In the genomic region with DNA sequence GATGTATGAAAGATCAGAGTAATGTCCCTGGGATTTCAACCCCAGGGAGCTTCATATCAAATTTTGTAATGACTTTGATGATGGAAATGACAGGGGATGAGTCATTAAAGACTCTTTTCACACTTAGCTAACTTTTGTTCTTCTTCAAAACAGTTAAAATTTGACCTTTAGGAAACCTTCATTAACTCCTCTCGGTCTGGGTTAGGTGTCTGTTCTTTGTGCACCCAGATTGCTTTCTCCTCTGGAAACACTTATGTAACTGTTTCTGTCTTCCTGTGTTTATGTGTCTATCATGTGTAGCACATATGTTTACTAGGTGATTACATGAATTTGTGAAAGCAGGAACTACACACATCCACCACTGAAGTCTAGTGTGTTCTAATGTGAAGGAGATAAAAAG, we compare ENCODE assay signal across 10 cellular contexts. TPM values are rescaled to one million over a fixed set of nuclear protein-coding genes. Genes with fewer than 3 reads are reported as not detected.
DNase-seq lines count a peak whose midpoint lies in the region; ATAC-seq and TF ChIP-seq lines count a peak whose summit lies in the region.
"Had no signal": no experiment of that assay in that cellular context is flagged by ENCODE, and none has a peak within 500 bp of the region (broad histone marks: within the 10 kb centered on the region; RNA-seq: fewer than 3 reads in every experiment).

No MANE protein-coding gene starts in this region.

- no peak overlapping the region for H3K27ac Mint-ChIP-seq in Caco-2 (ENCODE audit: unreplicated experiment)
- peak overlapping the region in 7 of 10 donors; percentile 3 to 100 (median 92) for H3K27ac Mint-ChIP-seq in naive thymus-derived CD8-positive, alpha-beta T cell

- H3K27me3 ChIP-seq in Caco-2 (replicated peaks; ENCODE audit: control insufficient read depth, insufficient read depth, low read length) = no peaks in the 10 kb centered on the region
- peaks cover 0 to under 1% of the 10 kb centered on the region in 2 donors for H3K27me3 ChIP-seq in breast epithelium

- H3K4me1 Mint-ChIP-seq in Caco-2 (ENCODE audit: low read depth, unreplicated experiment) = peaks cover 12% of the 10 kb centered on the region
- peaks cover 19 to 44% (median 44%) of the 10 kb centered on the region in 4 donors for H3K4me1 Mint-ChIP-seq in naive thymus-derived CD8-positive, alpha-beta T cell

- ATAC-seq in naive thymus-derived CD8-positive, alpha-beta T cell = no peak
- ATAC-seq in HG02623 (IDR thresholded peaks at IDR 0.05; ENCODE audit: unreplicated experiment) (no peak), HG02840 (IDR thresholded peaks at IDR 0.05; ENCODE audit: low FRiP score, unreplicated experiment) (no peak)

- TF ChIP-seq CTCF in Caco-2 (IDR thresholded peaks at IDR 0.05; ENCODE audit: insufficient read depth in 1 of 2, low read depth in 1 of 2, low read length in 1 of 2, severe bottlenecking in 1 of 2, unreplicated experiment in 1 of 2) (no peak), breast epithelium (IDR thresholded peaks at IDR 0.05) (no peak)

- H3K36me3 Mint-ChIP-seq in Caco-2 (ENCODE audit: insufficient read depth, unreplicated experiment) = peaks cover 8% of the 10 kb centered on the region
- peaks cover 0 to 11% (median 8%) of the 10 kb centered on the region in 3 donors for H3K36me3 Mint-ChIP-seq in naive thymus-derived CD8-positive, alpha-beta T cell

- CTCF ChIA-PET in Caco-2 (lab: Charles Lee) = no interaction called here

- no TSS peak for BruUV-seq in Caco-2 (replicated peaks; lab: Mats Ljungman, UMichigan)

- no peak for TF ChIP-seq POLR2A in breast epithelium (IDR thresholded peaks at IDR 0.05)

- no peaks in the 10 kb centered on the region for H3K9me3 ChIP-seq in Caco-2
- no peaks in the 10 kb centered on the region for H3K9me3 ChIP-seq in breast epithelium

- no peak overlapping the region for H3K27ac ChIP-seq in breast epithelium

- POLR2A ChIA-PET in Caco-2 (lab: Charles Lee) = no interaction called here
- POLR2A ChIA-PET in naive thymus-derived CD8-positive, alpha-beta T cell (lab: Charles Lee) = no interaction called here

- no peaks in the 10 kb centered on the region for H3K9me3 Mint-ChIP-seq in Caco-2 (ENCODE audit: unreplicated experiment)
- peaks cover 0 to 9% (median 0%) of the 10 kb centered on the region in 9 donors for H3K9me3 Mint-ChIP-seq in naive thymus-derived CD8-positive, alpha-beta T cell

- H3K4me1 ChIP-seq in Caco-2 = no peaks in the 10 kb centered on the region
- H3K4me1 ChIP-seq in breast epithelium = peaks cover 0 to 10% of the 10 kb centered on the region in 2 donors

- H3K4me3 ChIP-seq in Caco-2 (ENCODE audit: low read depth, low read length) (peak overlapping the region; percentile 77), breast epithelium (peak overlapping the region in 2 of 3 donors; percentile 83 to 88)
- H3K4me3 ChIP-seq in Jurkat, Clone E6-1 (ENCODE audit: low read length) = peak overlapping the region; percentile 97

- DNase-seq in Caco-2 = no peak
- DNase-seq in Jurkat, Clone E6-1 (ENCODE audit: low read depth, low spot score) = no peak
- no peak for DNase-seq in breast epithelium (ENCODE audit: low spot score in 2 of 2)
- DNase-seq in naive thymus-derived CD8-positive, alpha-beta T cell = no peak
- DNase-seq in HUDEP-2 (lab: John Stamatoyannopoulos, UW; ENCODE audit: unreplicated experiment in 76 of 76) = no peak
- no peak for DNase-seq in D341Med (ENCODE audit: low spot score)
- DNase-seq: GF-D8, OCI-M1 had no signal

- H3K27me3 Mint-ChIP-seq in Caco-2 (ENCODE audit: insufficient read depth, unreplicated experiment) = peaks cover 2% of the 10 kb centered on the region
- H3K27me3 Mint-ChIP-seq in naive thymus-derived CD8-positive, alpha-beta T cell = peaks cover 0 to 5% (median 0%) of the 10 kb centered on the region in 5 donors

- H3K4me3 Mint-ChIP-seq in Caco-2 (ENCODE audit: unreplicated experiment) = peak overlapping the region; percentile 84
- H3K4me3 Mint-ChIP-seq in naive thymus-derived CD8-positive, alpha-beta T cell = peak overlapping the region; percentile 6 to 100 (median 97)

- intact Hi-C loops in Caco-2 (cut with micrococcal nuclease; ENCODE audit: unreplicated experiment) (loop anchor here (5.0 kb wide), 1 partner anchor 349 kb away; the partner anchor contains the start of gene SNCAIP), breast epithelium (cut with DNase I; ENCODE audit: low total_unique reads) (no loop called here)

- H3K36me3 ChIP-seq in Caco-2 (ENCODE audit: control insufficient read depth, insufficient read depth, low read length) = no peaks in the 10 kb centered on the region
- H3K36me3 ChIP-seq in breast epithelium = no peaks in the 10 kb centered on the region

RNA-seq across cellular contexts. Expression of gene SRFBP1, which starts 1.6 kb away (rescaled TPM):
- total RNA-seq in Caco-2 (2022) = 14.1 and 14.3 TPM in 2 replicates
- polyA plus RNA-seq in Jurkat, Clone E6-1 (2012; ENCODE audit: insufficient read depth, insufficient read length) = 7.0 TPM
- total RNA-seq in breast epithelium = 10 to 100 TPM; 16.8 to 32.8 (median 21.3) TPM
- total RNA-seq in naive thymus-derived CD8-positive, alpha-beta T cell = 10 to 100 TPM; 12.9 to 13.4 TPM
- polyA plus RNA-seq in naive thymus-derived CD8-positive, alpha-beta T cell = 10 to 100 TPM; 12.8 to 15.5 (median 14.5) TPM
